Comparison of ENCODE assay signal across 7 cellular contexts in genomic region chr2:26655120-26655519, GRCh38. TPM values are rescaled to one million over a fixed set of nuclear protein-coding genes. Genes with fewer than 3 reads are reported as not detected.
"Had no signal": no experiment of that assay in that cellular context is flagged by ENCODE, and none has a peak within 500 bp of the region (broad histone marks: within the 10 kb centered on the region; RNA-seq: fewer than 3 reads in every experiment).

No MANE protein-coding gene starts in this region.

RNA-seq across cellular contexts. Expression of gene CIB4, which starts 14.0 kb away (rescaled TPM):
- total RNA-seq: M059J; PC-3; Peyer's patch; Right ventricle myocardium superior; SJSA1; T-cell; T-helper 1 cell treated with Interleukin-12 subunit alpha and Interleukin-12 subunit beta and Interleukin-4 antibody, amounts not matched to agents 30 ng/mL and 1 ng/mL, for 36 hours had no signal

RNA-seq across cellular contexts. Expression of gene KCNK3, which starts 37.4 kb away (rescaled TPM):
- total RNA-seq: SJSA1; T-helper 1 cell treated with Interleukin-12 subunit alpha and Interleukin-12 subunit beta and Interleukin-4 antibody, amounts not matched to agents 30 ng/mL and 1 ng/mL, for 36 hours had no signal
